ENCODE assay signal across 17 cellular contexts in genomic region chr12:102441077-102441596, GRCh38. TPM values are rescaled to one million over a fixed set of nuclear protein-coding genes. Genes with fewer than 3 reads are reported as not detected.
"Had no signal": no experiment of that assay in that cellular context is flagged by ENCODE, and none has a peak within 500 bp of the region (broad histone marks: within the 10 kb centered on the region; RNA-seq: fewer than 3 reads in every experiment).

No MANE protein-coding gene starts in this region.

- H3K36me3 ChIP-seq: left lung, neutrophil, tibial artery, WERI-Rb-1 had no signal

- DNase-seq: activated CD4-positive, alpha-beta memory T cell treated with anti-CD3 and anti-CD28 coated beads, Interleukin-2, amount 10 ng/mL, durations not matched to agents 7 days and 5 days; activated CD8-positive, alpha-beta memory T cell treated with anti-CD3 and anti-CD28 coated beads, Interleukin-2, amount 50 U/mL, for 4 hours; activated naive CD4-positive, alpha-beta T cell treated with Interleukin-2 at 50 U/mL for 16 hours; dorsolateral prefrontal cortex; left lung; mucosa of descending colon; naive thymus-derived CD4-positive, alpha-beta T cell; stimulated activated CD4-positive, alpha-beta T cell treated with anti-CD3 and anti-CD28 coated beads, Interleukin-12 subunit alpha, Interleukin-12 subunit beta, amount 100 ng/mL, for 4 hours; stimulated activated CD4-positive, alpha-beta T cell treated with anti-CD3 and anti-CD28 coated beads, Interleukin-2, amount 100 ng/mL, for 24 hours; T-cell; T-helper 9 cell; tibial artery; WERI-Rb-1 had no signal

- ATAC-seq: left lung; mucosa of descending colon; naive thymus-derived CD4-positive, alpha-beta T cell; T-cell had no signal

- H3K4me1 ChIP-seq: left lung, tibial artery had no signal

- H3K79me2 ChIP-seq: hepatocyte had no signal

- FAIRE-seq: keratinocyte, urothelium cell line had no signal

- H3K27me3 ChIP-seq: hepatocyte, left lung, neutrophil, tibial artery had no signal

- H2AFZ ChIP-seq: hepatocyte had no signal

- H3K4me2 ChIP-seq: hepatocyte had no signal

- H3K9me3 ChIP-seq: mucosa of descending colon, neutrophil, tibial artery had no signal

- H3K4me3 ChIP-seq: dorsolateral prefrontal cortex, hepatocyte, left lung, mucosa of descending colon, tibial artery had no signal

- H3K27ac ChIP-seq: dorsolateral prefrontal cortex, hepatocyte, left lung, neutrophil, tibial artery, WERI-Rb-1 had no signal

RNA-seq across cellular contexts. Expression of gene IGF1, which starts 39.2 kb away (rescaled TPM):
- polyA plus RNA-seq: keratinocyte; naive thymus-derived CD4-positive, alpha-beta T cell had no signal
